19 cellular contexts compared by ENCODE assay signal in the genomic region with DNA sequence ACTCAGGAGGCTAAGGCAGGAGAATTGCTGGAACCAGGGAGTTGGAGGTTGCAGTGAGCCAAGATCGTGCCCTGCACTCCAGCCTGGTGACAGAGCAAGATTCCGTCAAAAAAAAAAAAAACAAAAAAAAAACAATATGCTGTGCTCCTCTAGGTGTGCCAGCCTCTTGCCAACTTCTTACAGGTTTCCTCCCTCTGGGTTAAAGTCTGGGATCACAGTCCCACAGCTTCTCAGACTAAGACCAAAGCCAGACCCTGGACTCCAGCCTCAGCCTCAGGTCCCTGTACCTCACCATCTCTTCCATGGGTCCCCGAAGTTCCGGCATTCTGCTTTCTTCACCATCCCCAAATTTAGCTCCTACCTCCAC.
DNase-seq lines count a peak whose midpoint lies in the region; ATAC-seq and TF ChIP-seq lines count a peak whose summit lies in the region.
"Had no signal": no experiment of that assay in that cellular context is flagged by ENCODE, and none has a peak within 500 bp of the region (broad histone marks: within the 10 kb centered on the region; RNA-seq: fewer than 3 reads in every experiment).

No MANE protein-coding gene starts in this region.

- H3K14ac ChIP-seq in IMR-90 (replicated peaks; ENCODE audit: low read depth, low read length): no peak overlapping the region

- H2BK5ac ChIP-seq in IMR-90 (ENCODE audit: low read depth, low read length, poor library complexity, severe bottlenecking): no peak overlapping the region

- no peaks in the 10 kb centered on the region for H3K9me1 ChIP-seq in IMR-90 (ENCODE audit: insufficient read depth, low read length)

- no peak for TF ChIP-seq RAD21 in IMR-90 (IDR thresholded peaks at IDR 0.05; ENCODE audit: low read length)

- H3K36me3 ChIP-seq in Caco-2 (ENCODE audit: control insufficient read depth, insufficient read depth, low read length) (no peaks in the 10 kb centered on the region), IMR-90 (ENCODE audit: control insufficient read depth, insufficient read depth, low read length) (no peaks in the 10 kb centered on the region)
- H3K36me3 ChIP-seq: heart left ventricle had no signal

- in situ Hi-C loops in IMR-90 (cut with MboI; ENCODE audit: low sequenced_read_pairs): no loop called here

- H3K56ac ChIP-seq in IMR-90 (ENCODE audit: extremely low read depth, insufficient read depth, low read length): no peak overlapping the region

- no peak overlapping the region for H3K4me2 ChIP-seq in IMR-90 (ENCODE audit: low read depth, low read length)
- H3K4me2 ChIP-seq: KMS-11, PC-9 had no signal

- no peaks in the 10 kb centered on the region for H3K27me3 Mint-ChIP-seq in Caco-2 (ENCODE audit: insufficient read depth, unreplicated experiment)
- peaks cover 43% of the 10 kb centered on the region for H3K27me3 Mint-ChIP-seq in activated naive CD8-positive, alpha-beta T cell treated with anti-CD3 and anti-CD28 coated beads for 36 hours

- peak overlapping the region; percentile 77 for H3K4me3 Mint-ChIP-seq in Caco-2 (ENCODE audit: unreplicated experiment)
- H3K4me3 Mint-ChIP-seq in activated naive CD8-positive, alpha-beta T cell treated with anti-CD3 and anti-CD28 coated beads for 36 hours: peak overlapping the region; percentile 2
- H3K4me3 Mint-ChIP-seq in stimulated activated effector memory CD8-positive, alpha-beta T cell treated with anti-CD3 and anti-CD28 coated beads, Interleukin-12 subunit alpha, Interleukin-12 subunit beta, amount 100 ng/mL, for 72 hours: peak overlapping the region; percentile 9
- H3K4me3 Mint-ChIP-seq: activated CD8-positive, alpha-beta T cell treated with anti-CD3 and anti-CD28 coated beads, Interleukin-2, amount 10 ng/mL, durations not matched to agents 7 days and 5 days; CD4-positive, CD25-positive, alpha-beta regulatory T cell had no signal

- H3K23ac ChIP-seq in IMR-90 (ENCODE audit: low read depth, low read length): no peak overlapping the region

- H2BK120ac ChIP-seq in IMR-90 (ENCODE audit: low read depth, low read length): no peak overlapping the region

- peaks cover 22% of the 10 kb centered on the region for H3K36me3 Mint-ChIP-seq in Caco-2 (ENCODE audit: insufficient read depth, unreplicated experiment)
- no peaks in the 10 kb centered on the region for H3K36me3 Mint-ChIP-seq in activated naive CD8-positive, alpha-beta T cell treated with anti-CD3 and anti-CD28 coated beads for 36 hours
- H3K36me3 Mint-ChIP-seq in stimulated activated effector memory CD8-positive, alpha-beta T cell treated with anti-CD3 and anti-CD28 coated beads, Interleukin-12 subunit alpha, Interleukin-12 subunit beta, amount 100 ng/mL, for 72 hours: no peaks in the 10 kb centered on the region
- H3K36me3 Mint-ChIP-seq: CD4-positive, CD25-positive, alpha-beta regulatory T cell had no signal

- no peak overlapping the region for H2BK20ac ChIP-seq in IMR-90 (ENCODE audit: low read depth, low read length)

- no peak for TF ChIP-seq POLR2A in IMR-90 (IDR thresholded peaks at IDR 0.05; ENCODE audit: low read depth, low read length)

- H2BK15ac ChIP-seq in IMR-90 (ENCODE audit: low read depth, low read length): no peak overlapping the region

- peaks cover 31% of the 10 kb centered on the region for H3K4me1 Mint-ChIP-seq in Caco-2 (ENCODE audit: low read depth, unreplicated experiment)
- H3K4me1 Mint-ChIP-seq in activated naive CD8-positive, alpha-beta T cell treated with anti-CD3 and anti-CD28 coated beads for 36 hours: peaks cover 9% of the 10 kb centered on the region
- peaks cover 11% of the 10 kb centered on the region for H3K4me1 Mint-ChIP-seq in stimulated activated effector memory CD8-positive, alpha-beta T cell treated with anti-CD3 and anti-CD28 coated beads, Interleukin-12 subunit alpha, Interleukin-12 subunit beta, amount 100 ng/mL, for 72 hours

- no peak overlapping the region for H4K5ac ChIP-seq in IMR-90 (ENCODE audit: low read depth, low read length)

- peaks cover 25% of the 10 kb centered on the region for H3K9me3 Mint-ChIP-seq in Caco-2 (ENCODE audit: unreplicated experiment)
- peaks cover 6% of the 10 kb centered on the region for H3K9me3 Mint-ChIP-seq in activated naive CD8-positive, alpha-beta T cell treated with anti-CD3 and anti-CD28 coated beads for 36 hours
- H3K9me3 Mint-ChIP-seq in stimulated activated effector memory CD8-positive, alpha-beta T cell treated with anti-CD3 and anti-CD28 coated beads, Interleukin-12 subunit alpha, Interleukin-12 subunit beta, amount 100 ng/mL, for 72 hours: peaks cover under 1% of the 10 kb centered on the region

- H2AFZ ChIP-seq in IMR-90 (replicated peaks; ENCODE audit: low read length, poor library complexity): peak overlapping the region; percentile 38
- H2AFZ ChIP-seq: PC-9 had no signal

- ATAC-seq in IMR-90 (ENCODE audit: low read depth) (no peak), GM19324 (IDR thresholded peaks at IDR 0.05; ENCODE audit: low FRiP score, unreplicated experiment) (no peak)
- ATAC-seq in stimulated activated effector memory CD8-positive, alpha-beta T cell treated with anti-CD3 and anti-CD28 coated beads, Interleukin-12 subunit alpha, Interleukin-12 subunit beta, amount 100 ng/mL, for 72 hours: no peak
- ATAC-seq: body of pancreas had no signal

- H3K4me1 ChIP-seq in Caco-2 (peaks cover 23% of the 10 kb centered on the region), IMR-90 (ENCODE audit: control insufficient read depth, insufficient read depth, low read length) (no peaks in the 10 kb centered on the region)
- H3K4me1 ChIP-seq: body of pancreas had no signal

- no peaks in the 10 kb centered on the region for H3K79me1 ChIP-seq in IMR-90 (ENCODE audit: low read depth in 1 of 2, low read length in 2 of 2)

- peak overlapping the region; percentile 97 for H3K27ac Mint-ChIP-seq in Caco-2 (ENCODE audit: unreplicated experiment)
- H3K27ac Mint-ChIP-seq in activated naive CD8-positive, alpha-beta T cell treated with anti-CD3 and anti-CD28 coated beads for 36 hours: no peak overlapping the region
- H3K27ac Mint-ChIP-seq in stimulated activated effector memory CD8-positive, alpha-beta T cell treated with anti-CD3 and anti-CD28 coated beads, Interleukin-12 subunit alpha, Interleukin-12 subunit beta, amount 100 ng/mL, for 72 hours: no peak overlapping the region
- H3K27ac Mint-ChIP-seq: activated CD8-positive, alpha-beta T cell treated with anti-CD3 and anti-CD28 coated beads, Interleukin-2, amount 10 ng/mL, durations not matched to agents 7 days and 5 days had no signal

- H2AK9ac ChIP-seq in IMR-90 (replicated peaks; ENCODE audit: low read depth, low read length, poor library complexity): no peak overlapping the region

- POLR2A ChIA-PET in Caco-2 (lab: Charles Lee) (no interaction called here), IMR-90 (lab: Charles Lee; ENCODE audit: unreplicated experiment) (no interaction called here)

- H3K9me3 ChIP-seq in Caco-2: no peaks in the 10 kb centered on the region; the same call in none of the 2 replicates
- H3K9me3 ChIP-seq in IMR-90 (ENCODE audit: control insufficient read depth, insufficient read depth, low read length): no peaks in the 10 kb centered on the region
- H3K9me3 ChIP-seq: body of pancreas had no signal

- BruUV-seq in Caco-2 (replicated peaks; lab: Mats Ljungman, UMichigan): TSS peak; percentile 76
- no TSS peak for BruUV-seq in IMR-90 (replicated peaks; lab: Mats Ljungman, UMichigan)

- no peak overlapping the region for H4K91ac ChIP-seq in IMR-90 (ENCODE audit: insufficient read depth, low read depth, low read length)

- H3K4me3 ChIP-seq in Caco-2 (ENCODE audit: low read depth, low read length): peak overlapping the region; percentile 28
- no peak overlapping the region for H3K4me3 ChIP-seq in IMR-90 (ENCODE audit: insufficient read depth, low read depth, low read length)
- H3K4me3 ChIP-seq: body of pancreas, heart left ventricle, PC-9, skin epidermis had no signal

- H3K18ac ChIP-seq in IMR-90 (ENCODE audit: low read depth, low read length): no peak overlapping the region

- intact Hi-C loops in Caco-2 (cut with micrococcal nuclease; ENCODE audit: unreplicated experiment) (loop anchor here (1.0 to 10.0 kb wide), 6 partner anchors 21 to 736 kb away; no protein-coding TSS in a partner anchor), IMR-90 (cut with micrococcal nuclease) (no loop called here)

- TF ChIP-seq CTCF in Caco-2 (IDR thresholded peaks at IDR 0.05; ENCODE audit: insufficient read depth in 1 of 2, low read depth in 1 of 2, low read length in 1 of 2, severe bottlenecking in 1 of 2, unreplicated experiment in 1 of 2) (no peak), IMR-90 (conservative IDR thresholded peaks at IDR 0.05; ENCODE audit: low read depth, low read length) (no peak)

- dilution Hi-C loops in IMR-90 (cut with HindIII; ENCODE audit: low sequenced_read_pairs, unreplicated experiment): no loop called here

- H4K8ac ChIP-seq in IMR-90 (ENCODE audit: low read depth in 2 of 2, low read length in 2 of 2): no peak overlapping the region

- H3K27ac ChIP-seq in IMR-90 (ENCODE audit: insufficient read depth, low read length): no peak overlapping the region
- H3K27ac ChIP-seq: body of pancreas, KMS-11, PC-9, skin epidermis had no signal

- no peaks in the 10 kb centered on the region for H4K20me1 ChIP-seq in IMR-90 (ENCODE audit: insufficient read depth, low read length)

- CTCF ChIA-PET in Caco-2 (lab: Charles Lee) (interaction anchor here (0.9 to 1.7 kb wide), 2 partner anchors 17 to 18 kb away, joined by 3 to 6 read pairs; no protein-coding TSS in a partner anchor), IMR-90 (lab: Yijun Ruan, JAX) (no interaction called here)

- H2AK5ac ChIP-seq in IMR-90 (ENCODE audit: low read depth, low read length): no peak overlapping the region

- DNase-seq in Caco-2 (no peak), IMR-90 (no peak), dermis blood vessel endothelial cell (no peak), amniotic stem cell (lab: John Stamatoyannopoulos, UW) (no peak)
- DNase-seq in activated naive CD8-positive, alpha-beta T cell treated with anti-CD3 and anti-CD28 coated beads for 36 hours: no peak
- DNase-seq in stimulated activated effector memory CD8-positive, alpha-beta T cell treated with anti-CD3 and anti-CD28 coated beads, Interleukin-12 subunit alpha, Interleukin-12 subunit beta, amount 100 ng/mL, for 72 hours (ENCODE audit: low spot score in 2 of 2): no peak
- DNase-seq: activated gamma-delta T cell, activated T-cell treated with anti-CD3 and anti-CD28 coated beads for 4 hours, body of pancreas, cerebellar nuclear complex, heart left ventricle, mammary epithelial cell, NCI-H226 had no signal

- no peak overlapping the region for H3K4ac ChIP-seq in IMR-90 (ENCODE audit: low read depth, low read length)

- H3K9ac ChIP-seq in IMR-90 (ENCODE audit: low read depth, low read length): no peak overlapping the region
- H3K9ac ChIP-seq: KMS-11 had no signal

- WGBS in IMR-90 (ENCODE audit: extremely low coverage in 2 of 2, insufficient read length in 1 of 2), 2 experiments: no CpG with 5 or more reads among the region's 4 CpGs

- H3K27me3 ChIP-seq in Caco-2 (replicated peaks; ENCODE audit: control insufficient read depth, insufficient read depth, low read length) (no peaks in the 10 kb centered on the region), IMR-90 (ENCODE audit: control insufficient read depth, insufficient read depth, low read length) (peaks cover 24% of the 10 kb centered on the region)
- H3K27me3 ChIP-seq: body of pancreas had no signal

TF ChIP-seq in IMR-90, 13 proteins besides CTCF, POLR2A, EP300 and RAD21 (continues in another document):
- TF ChIP-seq RCOR1 (IDR thresholded peaks at IDR 0.05; ENCODE audit: insufficient replicate concordance, low read length) (no peak), CEBPB (IDR thresholded peaks at IDR 0.05; ENCODE audit: low read depth, low read length) (no peak)

Comparison
In these comparisons a context has a peak if more than half of its experiments do, and no peak if none do; other contexts are left out.
1. H3K4me3 Mint-ChIP-seq: peak in every context shown above with its lines; median percentile 77 in Caco-2; 9 in stimulated activated effector memory CD8-positive, alpha-beta T cell treated with anti-CD3 and anti-CD28 coated beads, Interleukin-12 subunit alpha, Interleukin-12 subunit beta, amount 100 ng/mL, for 72 hours; 2 in activated naive CD8-positive, alpha-beta T cell treated with anti-CD3 and anti-CD28 coated beads for 36 hours.